In the genomic region with DNA sequence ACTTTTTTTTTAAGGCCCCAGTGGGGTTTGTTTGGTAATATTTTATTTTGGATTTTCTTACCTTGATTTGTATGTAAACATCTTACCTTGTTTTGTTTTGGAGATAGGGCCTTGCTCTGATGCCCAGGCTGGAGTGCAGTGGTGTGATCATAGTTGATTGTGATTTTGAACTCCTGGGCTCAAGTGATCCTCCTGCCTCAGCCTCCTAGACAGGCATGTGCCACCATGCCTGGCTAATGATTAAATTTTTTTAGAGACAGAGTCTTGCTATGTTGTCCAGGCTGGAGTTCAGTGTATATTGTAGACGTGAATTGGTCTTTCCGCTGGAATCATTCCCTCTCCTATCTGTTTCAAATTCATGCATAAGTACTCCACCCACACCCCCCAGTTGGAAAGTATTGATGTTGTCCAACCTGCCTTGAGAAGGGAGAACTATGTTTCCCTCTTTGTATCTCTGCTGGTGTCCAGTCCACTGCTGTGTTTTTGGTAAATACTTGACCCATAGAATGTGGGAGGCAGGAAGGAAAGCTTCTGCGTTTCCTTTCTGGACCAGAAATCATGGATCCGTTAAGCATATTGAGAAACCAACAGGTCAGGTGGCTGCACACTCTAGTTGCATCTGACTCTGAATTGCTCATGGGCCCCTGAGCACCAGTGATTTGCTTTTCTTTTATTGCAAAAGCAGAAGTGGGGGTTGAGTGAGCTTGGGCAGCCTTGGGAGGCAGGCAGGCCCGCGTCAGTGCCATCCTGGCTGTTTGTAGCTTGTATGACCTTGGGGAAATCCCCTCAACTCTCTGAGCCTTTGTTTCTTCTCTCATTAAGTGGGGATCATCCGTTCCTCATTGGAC, we compare ENCODE assay signal across 8 cellular contexts. TPM values are rescaled to one million over a fixed set of nuclear protein-coding genes. Genes with fewer than 3 reads are reported as not detected.
DNase-seq lines count a peak whose midpoint lies in the region; ATAC-seq and TF ChIP-seq lines count a peak whose summit lies in the region.

No MANE protein-coding gene starts in this region.

- H3K9me3 Mint-ChIP-seq in WTC11: no peaks in the 10 kb centered on the region
- H3K9me3 Mint-ChIP-seq in nephron: no peaks in the 10 kb centered on the region

- H3K36me3 Mint-ChIP-seq in WTC11: no peaks in the 10 kb centered on the region
- no peaks in the 10 kb centered on the region for H3K36me3 Mint-ChIP-seq in nephron (ENCODE audit: low read depth)

- ATAC-seq in GM18511 (IDR thresholded peaks at IDR 0.05; ENCODE audit: unreplicated experiment): peak; percentile 69
- ATAC-seq in HG02763 (IDR thresholded peaks at IDR 0.05; ENCODE audit: unreplicated experiment): peak; percentile 47
- ATAC-seq in WTC11: no peak
- no peak for ATAC-seq in SK-N-SH treated with all-trans-retinoic acid at 6 μM for 48 hours

- H3K4me3 Mint-ChIP-seq in WTC11 (no peak overlapping the region), nephron (no peak overlapping the region)

- DNase-seq in WTC11 (ENCODE audit: low spot score) (no peak), DMS 273 (lab: John Stamatoyannopoulos, UW; ENCODE audit: unreplicated experiment) (no peak), mucosa of gallbladder (ENCODE audit: low spot score) (no peak), DMS153 (lab: John Stamatoyannopoulos, UW) (no peak)

- H3K27me3 Mint-ChIP-seq in WTC11 (ENCODE audit: low read depth): no peaks in the 10 kb centered on the region
- H3K27me3 Mint-ChIP-seq in nephron (ENCODE audit: low read depth): no peaks in the 10 kb centered on the region

- POLR2A ChIA-PET in WTC11 (lab: Charles Lee): interaction anchor here (2.2 kb wide), 1 partner anchor 115 kb away, joined by 18 read pairs; the partner anchor contains the start of gene SOCS1

- H3K4me1 Mint-ChIP-seq in WTC11 (peaks cover 18% of the 10 kb centered on the region), nephron (peaks cover 31% of the 10 kb centered on the region)

- H3K27ac Mint-ChIP-seq in WTC11 (peak overlapping the region; percentile 4; the same call in 1 of the 2 replicates), nephron (peak overlapping the region; percentile 20 to 81 (median 72))

- TF ChIP-seq CTCF in WTC11 (IDR thresholded peaks at IDR 0.05): no peak
- no peak for TF ChIP-seq CTCF in nephron (IDR thresholded peaks at IDR 0.05; ENCODE audit: unreplicated experiment in 3 of 3)

- CTCF ChIA-PET in WTC11 (lab: Charles Lee): interaction anchor here (0.6 to 4.2 kb wide), 11 partner anchors 15 to 420 kb away, joined by 3 to 148 read pairs (median 6); partner anchors contain the start of gene SOCS1

TF ChIP-seq in WTC11, 78 proteins besides CTCF, POLR2A, EP300 and RAD21:
- no peak for TF ChIP-seq ZBTB21 (CRISPR knock-in tag; IDR thresholded peaks at IDR 0.05; ENCODE audit: borderline replicate concordance)
- TF ChIP-seq, protein P1, sequence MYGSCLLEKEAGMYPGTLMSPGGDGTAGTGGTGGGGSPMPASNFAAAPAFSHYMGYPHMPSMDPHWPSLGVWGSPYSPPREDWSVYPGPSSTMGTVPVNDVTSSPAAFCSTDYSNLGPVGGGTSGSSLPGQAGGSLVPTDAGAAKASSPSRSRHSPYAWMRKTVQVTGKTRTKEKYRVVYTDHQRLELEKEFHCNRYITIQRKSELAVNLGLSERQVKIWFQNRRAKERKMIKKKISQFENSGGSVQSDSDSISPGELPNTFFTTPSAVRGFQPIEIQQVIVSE (CRISPR knock-in tag; IDR thresholded peaks at IDR 0.05; ENCODE audit: borderline replicate concordance): no peak

TF ChIP-seq in SK-N-SH treated with all-trans-retinoic acid at 6 μM for 48 hours, 23 proteins besides CTCF, POLR2A, EP300 and RAD21:
- TF ChIP-seq RARB (CRISPR knock-in tag; IDR thresholded peaks at IDR 0.05) (no peak), ISL1 (CRISPR knock-in tag; IDR thresholded peaks at IDR 0.05) (no peak), TCF4 (CRISPR knock-in tag; IDR thresholded peaks at IDR 0.05; ENCODE audit: borderline replicate concordance) (no peak), ZNF565 (CRISPR knock-in tag; conservative IDR thresholded peaks at IDR 0.05; ENCODE audit: low read depth) (no peak), BACH2 (CRISPR knock-in tag; IDR thresholded peaks at IDR 0.05; ENCODE audit: borderline replicate concordance) (no peak), ZNF8 (CRISPR knock-in tag; IDR thresholded peaks at IDR 0.05) (no peak), ZFP30 (CRISPR knock-in tag; IDR thresholded peaks at IDR 0.05) (no peak), ZC3H10 (CRISPR knock-in tag; IDR thresholded peaks at IDR 0.05) (no peak), CSDC2 (CRISPR knock-in tag; IDR thresholded peaks at IDR 0.05) (no peak), SNAI2 (CRISPR knock-in tag; IDR thresholded peaks at IDR 0.05) (no peak), GLIS3 (CRISPR knock-in tag; IDR thresholded peaks at IDR 0.05) (no peak), ESRRG (CRISPR knock-in tag; IDR thresholded peaks at IDR 0.05) (no peak), TOX (CRISPR knock-in tag; IDR thresholded peaks at IDR 0.05; ENCODE audit: borderline replicate concordance) (no peak), ARNTL (CRISPR knock-in tag; IDR thresholded peaks at IDR 0.05; ENCODE audit: borderline replicate concordance, low read depth) (no peak)
- TF ChIP-seq, protein P2, sequence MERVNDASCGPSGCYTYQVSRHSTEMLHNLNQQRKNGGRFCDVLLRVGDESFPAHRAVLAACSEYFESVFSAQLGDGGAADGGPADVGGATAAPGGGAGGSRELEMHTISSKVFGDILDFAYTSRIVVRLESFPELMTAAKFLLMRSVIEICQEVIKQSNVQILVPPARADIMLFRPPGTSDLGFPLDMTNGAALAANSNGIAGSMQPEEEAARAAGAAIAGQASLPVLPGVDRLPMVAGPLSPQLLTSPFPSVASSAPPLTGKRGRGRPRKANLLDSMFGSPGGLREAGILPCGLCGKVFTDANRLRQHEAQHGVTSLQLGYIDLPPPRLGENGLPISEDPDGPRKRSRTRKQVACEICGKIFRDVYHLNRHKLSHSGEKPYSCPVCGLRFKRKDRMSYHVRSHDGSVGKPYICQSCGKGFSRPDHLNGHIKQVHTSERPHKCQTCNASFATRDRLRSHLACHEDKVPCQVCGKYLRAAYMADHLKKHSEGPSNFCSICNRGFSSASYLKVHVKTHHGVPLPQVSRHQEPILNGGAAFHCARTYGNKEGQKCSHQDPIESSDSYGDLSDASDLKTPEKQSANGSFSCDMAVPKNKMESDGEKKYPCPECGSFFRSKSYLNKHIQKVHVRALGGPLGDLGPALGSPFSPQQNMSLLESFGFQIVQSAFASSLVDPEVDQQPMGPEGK (CRISPR knock-in tag; IDR thresholded peaks at IDR 0.05; ENCODE audit: borderline replicate concordance): no peak
- TF ChIP-seq, protein P3, sequence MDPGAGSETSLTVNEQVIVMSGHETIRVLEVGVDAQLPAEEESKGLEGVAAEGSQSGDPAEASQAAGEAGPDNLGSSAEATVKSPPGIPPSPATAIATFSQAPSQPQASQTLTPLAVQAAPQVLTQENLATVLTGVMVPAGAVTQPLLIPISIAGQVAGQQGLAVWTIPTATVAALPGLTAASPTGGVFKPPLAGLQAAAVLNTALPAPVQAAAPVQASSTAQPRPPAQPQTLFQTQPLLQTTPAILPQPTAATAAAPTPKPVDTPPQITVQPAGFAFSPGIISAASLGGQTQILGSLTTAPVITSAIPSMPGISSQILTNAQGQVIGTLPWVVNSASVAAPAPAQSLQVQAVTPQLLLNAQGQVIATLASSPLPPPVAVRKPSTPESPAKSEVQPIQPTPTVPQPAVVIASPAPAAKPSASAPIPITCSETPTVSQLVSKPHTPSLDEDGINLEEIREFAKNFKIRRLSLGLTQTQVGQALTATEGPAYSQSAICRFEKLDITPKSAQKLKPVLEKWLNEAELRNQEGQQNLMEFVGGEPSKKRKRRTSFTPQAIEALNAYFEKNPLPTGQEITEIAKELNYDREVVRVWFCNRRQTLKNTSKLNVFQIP (CRISPR knock-in tag; IDR thresholded peaks at IDR 0.05; ENCODE audit: borderline replicate concordance, low read depth): no peak

RNA-seq across cellular contexts. Expression of gene RMI2, which starts 25.0 kb away (rescaled TPM):
- 77.2 to 83.4 TPM (median 79.0 TPM) in 3 replicates for total RNA-seq in WTC11 (2021)
- 4.4 TPM for total RNA-seq in mucosa of gallbladder

Comparison
In these comparisons a context has a peak if more than half of its experiments do, and no peak if none do; other contexts are left out.
1. ATAC-seq: peak in GM18511 (single experiment) and HG02763 (single experiment); none in WTC11 (single experiment) and SK-N-SH treated with all-trans-retinoic acid at 6 μM for 48 hours (single experiment).
2. RNA of gene RMI2, which starts 25.0 kb away (total RNA-seq): 77.2 to 83.4 TPM in WTC11; 4.4 TPM in mucosa of gallbladder (single experiment); every median in the first group is over 10 times any median in the second.